ENCODE assay signal across 24 cellular contexts in the genomic region with DNA sequence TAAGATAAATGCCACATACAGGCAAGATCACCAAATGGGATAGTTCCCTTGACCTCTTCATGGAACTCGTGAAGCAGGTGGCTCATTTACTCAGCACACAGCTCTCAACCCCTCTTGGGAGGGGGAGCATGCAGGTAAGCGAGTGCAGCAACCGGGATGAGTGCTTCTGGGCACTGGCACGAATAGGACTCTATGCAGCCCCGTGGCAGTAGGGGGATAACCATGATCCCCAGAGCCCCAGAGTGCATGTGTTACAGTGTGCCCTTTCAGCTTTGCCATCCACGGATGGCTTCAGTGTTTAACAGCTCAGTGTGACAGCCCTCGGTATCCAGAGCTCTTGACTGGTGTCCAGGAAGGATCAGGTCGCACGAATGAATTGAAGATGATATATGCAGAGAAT.
"Had no signal": no experiment of that assay in that cellular context is flagged by ENCODE, and none has a peak within 500 bp of the region (broad histone marks: within the 10 kb centered on the region; RNA-seq: fewer than 3 reads in every experiment).

No MANE protein-coding gene starts in this region.

- H3K27me3 ChIP-seq: brain microvascular endothelial cell had no signal

- H3K36me3 ChIP-seq: brain microvascular endothelial cell had no signal

- H3K27ac ChIP-seq: brain microvascular endothelial cell, SK-N-MC had no signal

- ATAC-seq: activated CD4-positive, alpha-beta T cell treated with anti-CD3 and anti-CD28 coated beads for 36 hours; activated T-helper 17 cell treated with anti-CD3 and anti-CD28 coated beads, Interleukin-2, amount 50 U/mL, for 72 hours; K562; Right ventricle myocardium inferior; T-cell had no signal

- H3K4me3 ChIP-seq: K562, SK-N-MC had no signal

- DNase-seq: activated CD4-positive, alpha-beta memory T cell treated with anti-CD3 and anti-CD28 coated beads, Interleukin-2, amount 10 ng/mL, durations not matched to agents 7 days and 5 days; activated CD4-positive, alpha-beta T cell treated with anti-CD3 and anti-CD28 coated beads for 36 hours; activated CD4-positive, alpha-beta T cell treated with anti-CD3 and anti-CD28 coated beads, Interleukin-2, amount 50 U/mL, for 1 hour; activated gamma-delta T cell; activated naive CD4-positive, alpha-beta T cell treated with anti-CD3 and anti-CD28 coated beads, Interleukin-2, amount 10 ng/mL, durations not matched to agents 7 days and 5 days; activated naive CD8-positive, alpha-beta T cell treated with anti-CD3 and anti-CD28 coated beads for 36 hours; activated T-cell treated with anti-CD3 and anti-CD28 coated beads for 4 hours; activated T-cell treated with anti-CD3 and anti-CD28 coated beads, Interleukin-2, amount 50 U/mL, for 48 hours; brain microvascular endothelial cell; cerebellar nuclear complex; Kasumi-1; NCI-H1048; NCI-H1694; NCI-H2029; NCI-H345; NCI-H510A; NCI-H69; T-cell; T-helper 2 cell; T1000 had no signal
